Comparison of ENCODE assay signal across 28 cellular contexts in the genomic region with DNA sequence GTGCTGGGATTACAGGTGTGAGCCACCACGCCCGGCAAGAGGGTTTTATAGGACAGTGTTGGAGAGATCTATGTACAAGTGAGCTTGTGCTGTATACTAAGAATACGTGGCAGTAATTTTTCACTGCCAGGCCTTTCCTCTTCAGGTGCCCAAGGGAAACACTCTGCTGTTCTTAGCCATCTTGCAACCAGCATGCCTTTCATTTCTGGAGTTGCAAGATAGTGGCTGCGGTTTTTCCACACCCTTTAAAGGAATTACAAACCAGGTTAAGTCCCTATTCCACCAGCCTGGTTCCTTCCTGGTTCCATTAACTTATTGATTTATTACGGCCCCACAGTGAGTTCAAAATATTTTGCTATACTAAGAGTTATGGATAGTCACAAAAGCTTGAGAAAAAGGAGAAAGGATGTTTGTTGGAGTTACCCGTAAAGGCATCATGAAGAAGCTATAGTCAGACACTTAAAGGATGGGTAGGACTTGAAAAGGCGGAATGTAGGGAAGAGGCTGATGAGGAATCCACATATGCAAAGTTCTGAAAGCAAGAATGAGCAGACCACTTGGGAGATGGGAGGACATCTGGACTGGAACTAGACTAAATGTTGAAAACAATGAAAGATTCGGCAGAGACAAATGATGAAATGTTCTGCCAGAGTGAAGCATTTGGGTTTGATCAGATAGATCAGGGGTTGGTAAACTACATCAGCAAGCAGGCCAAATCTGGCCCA.
DNase-seq lines count a peak whose midpoint lies in the region; ATAC-seq, FAIRE-seq and TF ChIP-seq lines count a peak whose summit lies in the region.
"Had no signal": no experiment of that assay in that cellular context is flagged by ENCODE, and none has a peak within 500 bp of the region (broad histone marks: within the 10 kb centered on the region; RNA-seq: fewer than 3 reads in every experiment).

No MANE protein-coding gene starts in this region.

- H3K4me3 ChIP-seq in urinary bladder (ENCODE audit: low read depth, low read length), result no peak overlapping the region
- no peak overlapping the region for H3K4me3 ChIP-seq in coronary artery
- H3K4me3 ChIP-seq: mucosa of descending colon, ovary, SK-N-MC had no signal

- H3K4me1 ChIP-seq in urinary bladder (ENCODE audit: insufficient read depth), result no peaks in the 10 kb centered on the region

- DNase-seq in LoVo (ENCODE audit: low spot score) (peak; percentile 49), amniotic epithelial cell (ENCODE audit: low read depth) (peak; percentile 24), mucosa of gallbladder (ENCODE audit: low spot score) (peak; percentile 30), coronary artery (ENCODE audit: low spot score) (no peak), GM19239 (ENCODE audit: insufficient read length, low spot score) (no peak)
- no peak for DNase-seq in activated CD4-positive, CD25-positive, alpha-beta regulatory T cell (lab: John Stamatoyannopoulos, UW)
- DNase-seq: activated CD4-positive, alpha-beta T cell treated with anti-CD3 and anti-CD28 coated beads for 4 hours; activated CD8-positive, alpha-beta memory T cell treated with anti-CD3 and anti-CD28 coated beads for 24 hours; activated gamma-delta T cell; activated naive CD8-positive, alpha-beta T cell treated with anti-CD3 and anti-CD28 coated beads, Interleukin-2, amount 50 U/mL, for 24 hours; activated T-cell treated with anti-CD3 and anti-CD28 coated beads, Interleukin-2, amount 50 U/mL, for 24 hours; CD4-positive, CD25-positive, alpha-beta regulatory T cell; cerebellar nuclear complex; H7; islet precursor cell; NCI-H1105 treated with DMSO at 0.1 percent for 48 hours; NCI-H2029 treated with DMSO at 0.1 percent for 48 hours; NCI-H2227 treated with DMSO at 0.1 percent for 48 hours; ovary; right cardiac atrium; RPMI8226; stimulated activated CD4-positive, alpha-beta T cell treated with anti-CD3 and anti-CD28 coated beads, Interleukin-4, amount 100 ng/mL, for 4 hours had no signal

- FAIRE-seq in GM19239 (lab: Jason Lieb, UNC), result no peak
- FAIRE-seq: endothelial cell of umbilical vein had no signal

- 82% methylated on average over 8 of the region's 8 CpGs for WGBS in urinary bladder

- no peak for ATAC-seq in GM18517 (IDR thresholded peaks at IDR 0.05; ENCODE audit: unreplicated experiment)
- ATAC-seq: activated naive CD8-positive, alpha-beta T cell treated with anti-CD3 and anti-CD28 coated beads, Interleukin-2, amount 50 U/mL, for 24 hours; right cardiac atrium; stimulated activated memory B cell treated with anti-CD40 and anti-IgM and Interleukin-4, amounts not matched to agents 10 μg/mL and 1 μg/mL and 100 μg/mL, for 72 hours had no signal

- peak overlapping the region; percentile 47 for H3K27ac ChIP-seq in urinary bladder (ENCODE audit: low read depth)
- no peak overlapping the region for H3K27ac ChIP-seq in coronary artery
- H3K27ac ChIP-seq: ovary, SK-N-MC had no signal

- H3K36me3 ChIP-seq in urinary bladder (ENCODE audit: insufficient read depth), result no peaks in the 10 kb centered on the region
- H3K36me3 ChIP-seq: ovary had no signal

- no peak for TF ChIP-seq CTCF in coronary artery (IDR thresholded peaks at IDR 0.05)

Comparison
In these comparisons a context has a peak if more than half of its experiments do, and no peak if none do; other contexts are left out.
1. DNase-seq: peak in LoVo (single experiment), amniotic epithelial cell (single experiment) and mucosa of gallbladder (single experiment); none in coronary artery (single experiment), activated CD4-positive, CD25-positive, alpha-beta regulatory T cell (0 of 4) and GM19239 (single experiment).